In genomic region chr5:115170128-115170923, GRCh38 we compare ENCODE assay signal across 8 cellular contexts. TPM values are rescaled to one million over a fixed set of nuclear protein-coding genes. Genes with fewer than 3 reads are reported as not detected.
DNase-seq lines count a peak whose midpoint lies in the region; ATAC-seq and TF ChIP-seq lines count a peak whose summit lies in the region.

No MANE protein-coding gene starts in this region.

- H3K4me1 ChIP-seq in esophagus muscularis mucosa = peaks cover 12 to 28% (median 27%) of the 10 kb centered on the region in 4 donors

- H3K4me3 ChIP-seq in esophagus muscularis mucosa = peak overlapping the region; percentile 61 to 88 (median 82)

- peak overlapping the region; percentile 84 for H3K27ac ChIP-seq in C4-2B
- H3K27ac ChIP-seq in esophagus muscularis mucosa (replicated peaks in 1 of 4) = peak overlapping the region in 2 of 4 donors; percentile 39 to 78

- ATAC-seq in GM19324 (IDR thresholded peaks at IDR 0.05; ENCODE audit: low FRiP score, unreplicated experiment) (peak; percentile 69), HG03159 (IDR thresholded peaks at IDR 0.05; ENCODE audit: unreplicated experiment) (peak; percentile 45), T-helper 17 cell (peak; percentile 29)

- peaks cover 5% of the 10 kb centered on the region for H3K36me3 Mint-ChIP-seq in T-helper 17 cell (ENCODE audit: low read depth)
- H3K36me3 Mint-ChIP-seq in neural crest cell (ENCODE audit: low read depth) = peaks cover 22% of the 10 kb centered on the region

- intact Hi-C loops in esophagus muscularis mucosa (cut with DNase I) = no loop called here

- peaks cover 0 to 72% (median 15%) of the 10 kb centered on the region in 4 donors for H3K27me3 ChIP-seq in esophagus muscularis mucosa

- no peaks in the 10 kb centered on the region for H3K36me3 ChIP-seq in esophagus muscularis mucosa

- H3K27ac Mint-ChIP-seq in T-helper 17 cell (no peak overlapping the region), neural crest cell (ENCODE audit: unreplicated experiment) (peak overlapping the region; percentile 54)

- H3K4me3 Mint-ChIP-seq in T-helper 17 cell = peak overlapping the region; percentile 86
- H3K4me3 Mint-ChIP-seq in neural crest cell = peak overlapping the region; percentile 86

- no peaks in the 10 kb centered on the region for H3K4me1 Mint-ChIP-seq in T-helper 17 cell
- H3K4me1 Mint-ChIP-seq in neural crest cell = peaks cover 14% of the 10 kb centered on the region

- no peak for TF ChIP-seq CTCF in C4-2B (conservative IDR thresholded peaks at IDR 0.05)
- no peak for TF ChIP-seq CTCF in esophagus muscularis mucosa (IDR thresholded peaks at IDR 0.05)
- no peak for TF ChIP-seq CTCF in neural crest cell (conservative IDR thresholded peaks at IDR 0.05)

- peaks cover 3% of the 10 kb centered on the region for H3K9me3 ChIP-seq in T-helper 17 cell (ENCODE audit: control insufficient read depth, low read length, poor library complexity, severe bottlenecking)
- H3K9me3 ChIP-seq in esophagus muscularis mucosa = no peaks in the 10 kb centered on the region

- 3% methylated on average over 18 of the region's 70 CpGs for WGBS in esophagus muscularis mucosa

- no peak for TF ChIP-seq EP300 in esophagus muscularis mucosa (IDR thresholded peaks at IDR 0.05)

- H3K27me3 Mint-ChIP-seq in T-helper 17 cell (peaks cover 77% of the 10 kb centered on the region), neural crest cell (ENCODE audit: low read depth) (peaks cover 51% of the 10 kb centered on the region)

- peaks cover 4% of the 10 kb centered on the region for H3K9me3 Mint-ChIP-seq in neural crest cell

- TF ChIP-seq POLR2A in esophagus muscularis mucosa (IDR thresholded peaks at IDR 0.05; ENCODE audit: low read depth) = no peak

- DNase-seq in T-helper 17 cell = no peak
- DNase-seq in esophagus muscularis mucosa (ENCODE audit: extremely low spot score) = no peak
- peak; percentile 35 for DNase-seq in neural crest cell (ENCODE audit: low read depth, low spot score)
- no peak for DNase-seq in AG08395 (ENCODE audit: low spot score)
- no peak for DNase-seq in NK-92 treated with Interleukin-12 subunit alpha and Interleukin-12 subunit beta, amount 100 ng/mL, for 24 hours (lab: John Stamatoyannopoulos, UW)

RNA-seq across cellular contexts. Expression of gene TRIM36, which starts 0.6 kb away (rescaled TPM):
- under 1 TPM in 1 of 2 donors, not detected in 1; 0.40 TPM for total RNA-seq in T-helper 17 cell
- total RNA-seq in esophagus muscularis mucosa = 1 to 10 TPM; 1.3 to 5.7 (median 2.8) TPM
- 18.9 and 22.9 TPM in 2 replicates for total RNA-seq in neural crest cell
